In genomic region chr3:38966956-38967795, GRCh38 we compare ENCODE assay signal across 16 cellular contexts.
"Had no signal": no experiment of that assay in that cellular context is flagged by ENCODE, and none has a peak within 500 bp of the region (broad histone marks: within the 10 kb centered on the region; RNA-seq: fewer than 3 reads in every experiment).

No MANE protein-coding gene starts in this region.

- H3K36me3 ChIP-seq: heart left ventricle had no signal

- H3K9me3 ChIP-seq: heart left ventricle had no signal

- H3K36me3 Mint-ChIP-seq: activated naive CD8-positive, alpha-beta T cell treated with anti-CD3 and anti-CD28 coated beads, Interleukin-2, amount 10 ng/mL, durations not matched to agents 7 days and 5 days; naive thymus-derived CD4-positive, alpha-beta T cell; T-cell had no signal

- H3K9me3 Mint-ChIP-seq: activated naive CD8-positive, alpha-beta T cell treated with anti-CD3 and anti-CD28 coated beads, Interleukin-2, amount 10 ng/mL, durations not matched to agents 7 days and 5 days; activated T-helper 1 cell treated with anti-CD3 and anti-CD28 coated beads, Interleukin-12 subunit alpha, Interleukin-12 subunit beta, Interleukin-2, Interleukin-4 antibody, amounts not matched to agents 30 ng/mL and 10 ng/mL and 1 ng/mL, durations not matched to agents 14 hours and 24 hours and 36 hours; endodermal cell; naive thymus-derived CD4-positive, alpha-beta T cell; T-cell had no signal

- H3K27ac ChIP-seq: heart left ventricle had no signal

- H3K27me3 ChIP-seq: heart left ventricle had no signal

- H3K4me3 Mint-ChIP-seq: activated naive CD8-positive, alpha-beta T cell treated with anti-CD3 and anti-CD28 coated beads, Interleukin-2, amount 10 ng/mL, durations not matched to agents 7 days and 5 days; activated T-helper 1 cell treated with anti-CD3 and anti-CD28 coated beads, Interleukin-12 subunit alpha, Interleukin-12 subunit beta, Interleukin-2, Interleukin-4 antibody, amounts not matched to agents 30 ng/mL and 10 ng/mL and 1 ng/mL, durations not matched to agents 14 hours and 24 hours and 36 hours; endodermal cell; naive thymus-derived CD4-positive, alpha-beta T cell; T-cell had no signal

- H3K4me1 Mint-ChIP-seq: activated naive CD8-positive, alpha-beta T cell treated with anti-CD3 and anti-CD28 coated beads, Interleukin-2, amount 10 ng/mL, durations not matched to agents 7 days and 5 days; naive thymus-derived CD4-positive, alpha-beta T cell; T-cell had no signal

- DNase-seq: activated CD4-positive, CD25-positive, alpha-beta regulatory T cell treated with anti-CD3 and anti-CD28 coated beads, Interleukin-2, amount 50 U/mL, for 72 hours; activated naive CD8-positive, alpha-beta T cell treated with anti-CD3 and anti-CD28 coated beads, Interleukin-2, amount 10 ng/mL, durations not matched to agents 7 days and 5 days; aorta; endodermal cell; heart left ventricle; left colon; naive thymus-derived CD4-positive, alpha-beta T cell; retina; stimulated activated CD4-positive, alpha-beta T cell treated with anti-CD3 and anti-CD28 coated beads, Interleukin-15, amount 100 ng/mL, for 24 hours; stimulated activated CD4-positive, alpha-beta T cell treated with anti-CD3 and anti-CD28 coated beads, Interleukin-4, amount 100 ng/mL, for 1 hour; stimulated activated naive CD4-positive, alpha-beta T cell treated with Interleukin-2 at 50 U/mL for 16 hours; T-cell; T-helper 9 cell; trophoblast cell had no signal

- H3K4me3 ChIP-seq: heart left ventricle, lung had no signal

- H3K27ac Mint-ChIP-seq: activated naive CD8-positive, alpha-beta T cell treated with anti-CD3 and anti-CD28 coated beads, Interleukin-2, amount 10 ng/mL, durations not matched to agents 7 days and 5 days; activated T-helper 1 cell treated with anti-CD3 and anti-CD28 coated beads, Interleukin-12 subunit alpha, Interleukin-12 subunit beta, Interleukin-2, Interleukin-4 antibody, amounts not matched to agents 30 ng/mL and 10 ng/mL and 1 ng/mL, durations not matched to agents 14 hours and 24 hours and 36 hours; endodermal cell; naive thymus-derived CD4-positive, alpha-beta T cell; T-cell had no signal

- ATAC-seq: heart left ventricle; left colon; naive thymus-derived CD4-positive, alpha-beta T cell; T-cell had no signal
